ENCODE assay signal across 18 cellular contexts in the genomic region with DNA sequence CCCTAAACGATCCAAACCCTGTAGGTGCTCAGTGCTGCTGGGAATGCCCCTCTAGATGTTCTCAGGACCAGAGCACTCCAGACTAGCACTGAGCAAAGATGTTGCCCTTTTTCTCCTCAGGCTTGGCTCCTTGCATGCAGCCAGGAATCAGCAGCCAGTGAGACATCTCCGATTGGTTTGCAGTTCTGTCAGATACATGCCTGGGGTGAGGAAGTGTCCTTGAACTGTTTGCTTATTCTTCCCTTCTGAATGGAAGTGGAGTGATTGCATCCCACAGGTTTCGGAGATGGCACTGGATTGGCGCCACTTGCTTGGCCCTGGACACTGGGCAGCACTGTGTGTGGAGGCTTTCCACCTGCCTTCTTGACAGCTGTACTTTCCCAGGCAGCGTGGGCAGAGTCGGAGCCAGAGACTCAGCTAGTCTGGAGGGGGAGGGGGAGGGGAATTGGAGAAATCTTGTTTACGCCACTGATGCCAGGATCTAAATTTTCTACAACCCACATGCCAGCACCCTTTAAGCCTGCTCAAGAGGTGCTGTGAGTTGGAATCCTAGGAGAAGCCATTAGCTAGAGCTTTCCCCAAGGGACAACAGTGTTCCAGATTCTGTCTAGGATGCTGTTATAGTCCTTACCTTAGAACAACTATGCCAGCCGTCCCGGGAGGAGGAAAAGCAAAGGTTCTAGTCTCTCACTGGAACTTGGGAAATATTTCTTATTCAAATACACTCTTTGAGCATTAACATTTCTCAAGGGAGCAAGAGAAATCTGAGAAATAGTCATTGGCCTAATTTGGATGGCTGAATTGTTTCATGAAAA. TPM values are rescaled to one million over a fixed set of nuclear protein-coding genes. Genes with fewer than 3 reads are reported as not detected.
DNase-seq lines count a peak whose midpoint lies in the region; ATAC-seq and TF ChIP-seq lines count a peak whose summit lies in the region.
"Had no signal": no experiment of that assay in that cellular context is flagged by ENCODE, and none has a peak within 500 bp of the region (broad histone marks: within the 10 kb centered on the region; RNA-seq: fewer than 3 reads in every experiment).

No MANE protein-coding gene starts in this region.

- TF ChIP-seq CTCF in GM23338 (conservative IDR thresholded peaks at IDR 0.05; ENCODE audit: low read depth in 2 of 2), result no peak

- no peaks in the 10 kb centered on the region for H4K20me1 ChIP-seq in GM23338 (replicated peaks; ENCODE audit: insufficient read depth)

- no peaks in the 10 kb centered on the region for H3K9me3 Mint-ChIP-seq in GM23338
- H3K9me3 Mint-ChIP-seq: activated CD4-positive, alpha-beta memory T cell treated with anti-CD3 and anti-CD28 coated beads, Interleukin-2, amount 10 ng/mL, durations not matched to agents 7 days and 5 days; activated naive CD4-positive, alpha-beta T cell treated with anti-CD3 and anti-CD28 coated beads, Interleukin-2, amount 50 U/mL, for 24 hours; activated T-cell treated with anti-CD3 and anti-CD28 coated beads, Interleukin-2, amount 50 U/mL, for 4 hours; CD4-positive, alpha-beta memory T cell; stimulated activated naive B cell treated with anti-CD40 and anti-IgM and Interleukin-4, amounts not matched to agents 10 μg/mL and 1 μg/mL and 100 μg/mL, for 72 hours; T-helper 1 cell treated with Interleukin-12 subunit alpha and Interleukin-12 subunit beta and Interleukin-4 antibody, amounts not matched to agents 30 μg/mL and 1 μg/mL, for 36 hours had no signal

- H3K36me3 Mint-ChIP-seq in GM23338 (ENCODE audit: low read depth), result no peaks in the 10 kb centered on the region
- H3K36me3 Mint-ChIP-seq: activated naive CD4-positive, alpha-beta T cell treated with anti-CD3 and anti-CD28 coated beads, Interleukin-2, amount 50 U/mL, for 24 hours; CD4-positive, alpha-beta memory T cell; stimulated activated naive B cell treated with anti-CD40 and anti-IgM and Interleukin-4, amounts not matched to agents 10 μg/mL and 1 μg/mL and 100 μg/mL, for 72 hours had no signal

- H3K79me2 ChIP-seq in GM23338 (replicated peaks; ENCODE audit: insufficient read depth), result no peaks in the 10 kb centered on the region
- H3K79me2 ChIP-seq: hepatocyte had no signal

- H3K27me3 ChIP-seq in GM23338 (ENCODE audit: insufficient read depth), result no peaks in the 10 kb centered on the region
- H3K27me3 ChIP-seq: hepatocyte had no signal

- no peaks in the 10 kb centered on the region for H3F3A ChIP-seq in GM23338 (replicated peaks; ENCODE audit: low read depth)

- H2AFZ ChIP-seq in GM23338, result 0 out of 2 replicates have a peak overlapping the region, but pooled peaks have one; percentile 10
- H2AFZ ChIP-seq: hepatocyte had no signal

- DNase-seq in GM23338 (ENCODE audit: low spot score) (no peak), caudate nucleus (lab: John Stamatoyannopoulos, UW) (peak in 26 of 61 donors; percentile 6 to 66 (median 28)), hepatic stellate cell (ENCODE audit: low spot score) (peak; percentile 26), posterior cingulate gyrus (peak in 9 of 10 donors; percentile 36 to 92 (median 65)), posterior vena cava (ENCODE audit: low spot score) (no peak), middle frontal gyrus (ENCODE audit: extremely low spot score, low spot score) (no peak), inferior parietal cortex (ENCODE audit: extremely low spot score) (no peak)
- DNase-seq: activated CD4-positive, alpha-beta memory T cell treated with anti-CD3 and anti-CD28 coated beads, Interleukin-2, amount 10 ng/mL, durations not matched to agents 7 days and 5 days; activated T-cell treated with anti-CD3 and anti-CD28 coated beads, Interleukin-2, amount 50 U/mL, for 4 hours; CD4-positive, alpha-beta memory T cell; effector CD4-positive, alpha-beta T cell; kidney glomerular epithelial cell; stimulated activated naive B cell treated with anti-CD40 and anti-IgM and Interleukin-4, amounts not matched to agents 10 μg/mL and 1 μg/mL and 100 μg/mL, for 72 hours; WERI-Rb-1 had no signal

- peaks cover 9% of the 10 kb centered on the region for H3K27me3 Mint-ChIP-seq in GM23338 (ENCODE audit: insufficient read depth, low read depth, poor library complexity)

- ATAC-seq in GM23338, result no peak
- ATAC-seq in GM21528 (IDR thresholded peaks at IDR 0.05; ENCODE audit: low FRiP score, unreplicated experiment), result no peak
- ATAC-seq: activated T-cell treated with anti-CD3 and anti-CD28 coated beads, Interleukin-2, amount 50 U/mL, for 4 hours; stimulated activated naive B cell treated with anti-CD40 and anti-IgM and Interleukin-4, amounts not matched to agents 10 μg/mL and 1 μg/mL and 100 μg/mL, for 72 hours had no signal

- no peak overlapping the region for H3K4me2 ChIP-seq in GM23338
- H3K4me2 ChIP-seq: hepatocyte had no signal

- intact Hi-C loops in posterior cingulate gyrus (cut with DNase I) (no loop called here), posterior vena cava (cut with DNase I) (no loop called here)

- H3K4me3 ChIP-seq in GM23338, result no peak overlapping the region
- H3K4me3 ChIP-seq: hepatocyte had no signal

- no peak overlapping the region for H3K27ac ChIP-seq in GM23338 (ENCODE audit: low read depth)
- H3K27ac ChIP-seq in caudate nucleus (ENCODE audit: low read depth, low read length), result peak overlapping the region; percentile 96
- H3K27ac ChIP-seq: hepatocyte, WERI-Rb-1 had no signal

- H3K9me2 ChIP-seq in GM23338 (ENCODE audit: insufficient read depth), result no peaks in the 10 kb centered on the region

- H3K36me3 ChIP-seq in GM23338 (ENCODE audit: insufficient read depth), result no peaks in the 10 kb centered on the region
- H3K36me3 ChIP-seq: WERI-Rb-1 had no signal

- H3K4me1 ChIP-seq in GM23338 (ENCODE audit: insufficient read depth), result no peaks in the 10 kb centered on the region

- peaks cover 8% of the 10 kb centered on the region for H3K4me1 Mint-ChIP-seq in GM23338
- H3K4me1 Mint-ChIP-seq: activated CD4-positive, alpha-beta memory T cell treated with anti-CD3 and anti-CD28 coated beads, Interleukin-2, amount 10 ng/mL, durations not matched to agents 7 days and 5 days; activated naive CD4-positive, alpha-beta T cell treated with anti-CD3 and anti-CD28 coated beads, Interleukin-2, amount 50 U/mL, for 24 hours; CD4-positive, alpha-beta memory T cell; stimulated activated naive B cell treated with anti-CD40 and anti-IgM and Interleukin-4, amounts not matched to agents 10 μg/mL and 1 μg/mL and 100 μg/mL, for 72 hours had no signal

- no peak overlapping the region for H3K4me3 Mint-ChIP-seq in GM23338
- H3K4me3 Mint-ChIP-seq: activated CD4-positive, alpha-beta memory T cell treated with anti-CD3 and anti-CD28 coated beads, Interleukin-2, amount 10 ng/mL, durations not matched to agents 7 days and 5 days; activated naive CD4-positive, alpha-beta T cell treated with anti-CD3 and anti-CD28 coated beads, Interleukin-2, amount 50 U/mL, for 24 hours; activated T-cell treated with anti-CD3 and anti-CD28 coated beads, Interleukin-2, amount 50 U/mL, for 4 hours; CD4-positive, alpha-beta memory T cell; stimulated activated naive B cell treated with anti-CD40 and anti-IgM and Interleukin-4, amounts not matched to agents 10 μg/mL and 1 μg/mL and 100 μg/mL, for 72 hours; T-helper 1 cell treated with Interleukin-12 subunit alpha and Interleukin-12 subunit beta and Interleukin-4 antibody, amounts not matched to agents 30 μg/mL and 1 μg/mL, for 36 hours had no signal

- no peak overlapping the region for H3K27ac Mint-ChIP-seq in GM23338
- H3K27ac Mint-ChIP-seq: activated CD4-positive, alpha-beta memory T cell treated with anti-CD3 and anti-CD28 coated beads, Interleukin-2, amount 10 ng/mL, durations not matched to agents 7 days and 5 days; activated naive CD4-positive, alpha-beta T cell treated with anti-CD3 and anti-CD28 coated beads, Interleukin-2, amount 50 U/mL, for 24 hours; CD4-positive, alpha-beta memory T cell; stimulated activated naive B cell treated with anti-CD40 and anti-IgM and Interleukin-4, amounts not matched to agents 10 μg/mL and 1 μg/mL and 100 μg/mL, for 72 hours; T-helper 1 cell treated with Interleukin-12 subunit alpha and Interleukin-12 subunit beta and Interleukin-4 antibody, amounts not matched to agents 30 μg/mL and 1 μg/mL, for 36 hours had no signal

TF ChIP-seq in GM23338, 12 proteins besides CTCF, POLR2A, EP300 and RAD21 (continues in another document):
- TF ChIP-seq NANOG (IDR thresholded peaks at IDR 0.05; ENCODE audit: borderline replicate concordance) (no peak), ZNF331 (CRISPR knock-in tag; IDR thresholded peaks at IDR 0.05; ENCODE audit: low read depth) (no peak), POLR2AphosphoS5 (IDR thresholded peaks at IDR 0.05; ENCODE audit: low read depth) (no peak), CREB1 (CRISPR knock-in tag; IDR thresholded peaks at IDR 0.05; ENCODE audit: low read depth) (no peak), STAT1 (IDR thresholded peaks at IDR 0.05; ENCODE audit: unreplicated experiment) (no peak)
- TF ChIP-seq, protein P1, sequence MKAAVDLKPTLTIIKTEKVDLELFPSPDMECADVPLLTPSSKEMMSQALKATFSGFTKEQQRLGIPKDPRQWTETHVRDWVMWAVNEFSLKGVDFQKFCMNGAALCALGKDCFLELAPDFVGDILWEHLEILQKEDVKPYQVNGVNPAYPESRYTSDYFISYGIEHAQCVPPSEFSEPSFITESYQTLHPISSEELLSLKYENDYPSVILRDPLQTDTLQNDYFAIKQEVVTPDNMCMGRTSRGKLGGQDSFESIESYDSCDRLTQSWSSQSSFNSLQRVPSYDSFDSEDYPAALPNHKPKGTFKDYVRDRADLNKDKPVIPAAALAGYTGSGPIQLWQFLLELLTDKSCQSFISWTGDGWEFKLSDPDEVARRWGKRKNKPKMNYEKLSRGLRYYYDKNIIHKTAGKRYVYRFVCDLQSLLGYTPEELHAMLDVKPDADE (IDR thresholded peaks at IDR 0.05), result no peak

RNA-seq across cellular contexts. Expression of a gene that starts 49.2 kb away (rescaled TPM):
- total RNA-seq in GM23338 (2014; rRNA removed; shearing (Covaris generic)), result 20.8 and 30.2 TPM in 2 replicates
- polyA plus RNA-seq in GM23338 (2016; fragmentation: Nextera tagmentation; extraction: Ambion mirVana), result 7.4 and 8.2 TPM in 2 replicates
- 10 to 100 TPM; 80.8 to 99.4 TPM for total RNA-seq in posterior vena cava

Comparison
In these comparisons a context has a peak if more than half of its experiments do, and no peak if none do; other contexts are left out.
1. DNase-seq: peak in hepatic stellate cell (single experiment) and posterior cingulate gyrus (9 of 10); none in GM23338 (single experiment), posterior vena cava (single experiment), middle frontal gyrus (single experiment) and inferior parietal cortex (single experiment).